In genomic region chr16:55329791-55330190, GRCh38 we compare ENCODE assay signal across 1 cellular context.
TF ChIP-seq lines count a peak whose summit lies in the region.

No MANE protein-coding gene starts in this region.

TF ChIP-seq in H1, 55 proteins besides CTCF, POLR2A, EP300 and RAD21:
- no peak for TF ChIP-seq SIRT6 (IDR thresholded peaks at IDR 0.05; ENCODE audit: low read length)
- TF ChIP-seq KDM4A (IDR thresholded peaks at IDR 0.05; ENCODE audit: low read depth, low read length, severe bottlenecking): no peak
- no peak for TF ChIP-seq SAP30 (IDR thresholded peaks at IDR 0.05; ENCODE audit: insufficient read depth, insufficient replicate concordance, low read length)
- TF ChIP-seq HDAC6 (IDR thresholded peaks at IDR 0.05; ENCODE audit: low read depth, low read length): no peak
- TF ChIP-seq CTBP2 (IDR thresholded peaks at IDR 0.05; ENCODE audit: borderline replicate concordance, insufficient read depth, insufficient read length, low read length): no peak
- no peak for TF ChIP-seq RFX5 (IDR thresholded peaks at IDR 0.05; ENCODE audit: borderline replicate concordance, low read depth, low read length)
- no peak for TF ChIP-seq SUZ12 (IDR thresholded peaks at IDR 0.05; ENCODE audit: low read length)
- no peak for TF ChIP-seq EGR1 (IDR thresholded peaks at IDR 0.05; ENCODE audit: borderline replicate concordance, low read depth, low read length)
- no peak for TF ChIP-seq ATF3 (IDR thresholded peaks at IDR 0.05; ENCODE audit: insufficient read depth, low read depth, low read length)
- TF ChIP-seq BCL11A (IDR thresholded peaks at IDR 0.05; ENCODE audit: low read depth in 2 of 2, low read length in 2 of 2): no peak
- no peak for TF ChIP-seq PHF8 (conservative IDR thresholded peaks at IDR 0.05; ENCODE audit: low read depth, low read length)
- TF ChIP-seq SRF (IDR thresholded peaks at IDR 0.05; ENCODE audit: low read depth, low read length): no peak
- no peak for TF ChIP-seq CBX5 (IDR thresholded peaks at IDR 0.05; ENCODE audit: low read depth, low read length)
- TF ChIP-seq RNF2 (IDR thresholded peaks at IDR 0.05; ENCODE audit: borderline replicate concordance, low read depth, low read length, missing control alignments, poor library complexity, severe bottlenecking): no peak
- TF ChIP-seq JUND (IDR thresholded peaks at IDR 0.05; ENCODE audit: low read length): no peak
- no peak for TF ChIP-seq SIN3A (conservative IDR thresholded peaks at IDR 0.05 in 1 of 2, IDR thresholded peaks at IDR 0.05 in 1 of 2; ENCODE audit: low read depth in 1 of 2, low read length in 2 of 2)
- TF ChIP-seq CHD1 (IDR thresholded peaks at IDR 0.05; ENCODE audit: low read depth, low read length): no peak
- no peak for TF ChIP-seq SIX5 (IDR thresholded peaks at IDR 0.05; ENCODE audit: low read depth, low read length)
TF ChIP-seq in H1: peak in this region for 0.
